Comparison of ENCODE assay signal across 12 cellular contexts in genomic region chr6:33696076-33696475, GRCh38. TPM values are rescaled to one million over a fixed set of nuclear protein-coding genes. Genes with fewer than 3 reads are reported as not detected.
DNase-seq lines count a peak whose midpoint lies in the region; ATAC-seq, FAIRE-seq and TF ChIP-seq lines count a peak whose summit lies in the region.
"Had no signal": no experiment of that assay in that cellular context is flagged by ENCODE, and none has a peak within 500 bp of the region (broad histone marks: within the 10 kb centered on the region; RNA-seq: fewer than 3 reads in every experiment).

No MANE protein-coding gene starts in this region.

- no peak overlapping the region for H3K4me3 ChIP-seq in endothelial cell of umbilical vein (replicated peaks in 1 of 3; ENCODE audit: insufficient read depth in 1 of 3, low read depth in 1 of 3, low read length in 3 of 3)
- no peak overlapping the region for H3K4me3 ChIP-seq in skin epidermis

- H3K4me1 ChIP-seq in endothelial cell of umbilical vein (ENCODE audit: control insufficient read depth, extremely low read depth, insufficient read depth, low read length), result peaks cover 76% of the 10 kb centered on the region

- peak; percentile 50 for DNase-seq in NCI-H82 (lab: John Stamatoyannopoulos, UW)
- no peak for DNase-seq in NCI-H82 treated with DMSO at 0.1 percent for 48 hours (lab: John Stamatoyannopoulos, UW; ENCODE audit: unreplicated experiment)
- DNase-seq in endothelial cell of umbilical vein (ENCODE audit: low read depth, low spot score), result no peak
- DNase-seq in NCI-H187 treated with DMSO at 0.1 percent for 48 hours (lab: John Stamatoyannopoulos, UW), result no peak
- no peak for DNase-seq in stimulated activated CD4-positive, alpha-beta T cell treated with anti-CD3 and anti-CD28 coated beads, Interleukin-2, amount 100 ng/mL, for 48 hours
- DNase-seq: NCI-H2029; stimulated activated CD4-positive, alpha-beta T cell treated with anti-CD3 and anti-CD28 coated beads, Interleukin-1b, Interleukin-23, amount 100 ng/mL, for 48 hours had no signal

- CTCF ChIA-PET in endothelial cell of umbilical vein (lab: Charles Lee), result interaction anchor here (5.9 kb wide), 1 partner anchor 106 kb away, joined by 47 read pairs; no protein-coding TSS in a partner anchor

- peaks cover 0 to 9% of the 10 kb centered on the region in 2 experiments for H3K36me3 ChIP-seq in endothelial cell of umbilical vein (ENCODE audit: control insufficient read depth in 2 of 2, extremely low read depth in 1 of 2, insufficient read depth in 2 of 2, low read length in 2 of 2)

- no peak for FAIRE-seq in endothelial cell of umbilical vein (lab: Jason Lieb, UNC)

- H3K27ac ChIP-seq in VCaP, result peak overlapping the region; percentile 86
- peak overlapping the region; percentile 89 for H3K27ac ChIP-seq in endothelial cell of umbilical vein (ENCODE audit: insufficient read depth, low read depth, low read length)
- H3K27ac ChIP-seq in skin epidermis, result peak overlapping the region in 17 of 21 experiments; percentile 23 to 91 (median 73)

- TF ChIP-seq CTCF in VCaP (conservative IDR thresholded peaks at IDR 0.05), result no peak
- TF ChIP-seq CTCF in endothelial cell of umbilical vein (IDR thresholded peaks at IDR 0.05; ENCODE audit: extremely low read depth in 1 of 2, insufficient read depth in 1 of 2, low read depth in 1 of 2, low read length in 2 of 2), result no peak

- no peak for TF ChIP-seq POLR2A in endothelial cell of umbilical vein (IDR thresholded peaks at IDR 0.05; ENCODE audit: low read depth, low read length)

- H3K9me1 ChIP-seq in endothelial cell of umbilical vein (replicated peaks; ENCODE audit: control insufficient read depth, extremely low read depth, insufficient read depth, low read length), result no peaks in the 10 kb centered on the region

- H3K9me3 ChIP-seq in endothelial cell of umbilical vein (replicated peaks; ENCODE audit: control insufficient read depth, insufficient read depth, low read length), result no peaks in the 10 kb centered on the region

- no peaks in the 10 kb centered on the region for H3K27me3 ChIP-seq in endothelial cell of umbilical vein (ENCODE audit: control insufficient read depth in 2 of 2, insufficient read depth in 2 of 2, low read length in 2 of 2)

- H2AFZ ChIP-seq in endothelial cell of umbilical vein (ENCODE audit: low read depth, low read length), result no peak overlapping the region

- H3K4me2 ChIP-seq in endothelial cell of umbilical vein (ENCODE audit: insufficient read depth, low read length), result no peak overlapping the region

- no peak for ATAC-seq in GM19397 (IDR thresholded peaks at IDR 0.05; ENCODE audit: unreplicated experiment)

- intact Hi-C loops in endothelial cell of umbilical vein (cut with micrococcal nuclease), result loop anchor here (2.0 kb wide), 1 partner anchor 23 kb away; no protein-coding TSS in a partner anchor

- POLR2A ChIA-PET in endothelial cell of umbilical vein (lab: Charles Lee), result no interaction called here

- TSS peak; percentile 76 for BruUV-seq in endothelial cell of umbilical vein (replicated peaks; lab: Mats Ljungman, UMichigan)

- no peak overlapping the region for H3K9ac ChIP-seq in endothelial cell of umbilical vein (replicated peaks; ENCODE audit: extremely low read depth, insufficient read depth, low read length)

- dilution Hi-C loops in endothelial cell of umbilical vein (cut with MboI; ENCODE audit: extremely low pct_ligation_motif_present, low sequenced_read_pairs), result no loop called here

- peaks cover 3% of the 10 kb centered on the region for H3K79me2 ChIP-seq in endothelial cell of umbilical vein (ENCODE audit: control insufficient read depth, insufficient read depth, low read length)

- no peaks in the 10 kb centered on the region for H4K20me1 ChIP-seq in endothelial cell of umbilical vein (replicated peaks; ENCODE audit: control insufficient read depth, extremely low read depth, insufficient read depth, low read length)

TF ChIP-seq in endothelial cell of umbilical vein, 7 proteins besides CTCF, POLR2A, EP300 and RAD21:
- no peak for TF ChIP-seq JUN (IDR thresholded peaks at IDR 0.05; ENCODE audit: borderline replicate concordance, insufficient read depth, insufficient read length, low read depth)
- no peak for TF ChIP-seq EZH2 (IDR thresholded peaks at IDR 0.05; ENCODE audit: borderline replicate concordance, low read depth, low read length, severe bottlenecking)
- TF ChIP-seq GATA2 (IDR thresholded peaks at IDR 0.05; ENCODE audit: insufficient read depth, insufficient read length, low read depth, low read length), result no peak
- TF ChIP-seq FOS (IDR thresholded peaks at IDR 0.05; ENCODE audit: borderline replicate concordance, insufficient read depth, low read length), result no peak
- TF ChIP-seq POLR2AphosphoS5 (IDR thresholded peaks at IDR 0.05; ENCODE audit: insufficient read depth, low read depth, low read length), result no peak
- TF ChIP-seq, protein P1, sequence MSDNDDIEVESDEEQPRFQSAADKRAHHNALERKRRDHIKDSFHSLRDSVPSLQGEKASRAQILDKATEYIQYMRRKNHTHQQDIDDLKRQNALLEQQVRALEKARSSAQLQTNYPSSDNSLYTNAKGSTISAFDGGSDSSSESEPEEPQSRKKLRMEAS (IDR thresholded peaks at IDR 0.05; ENCODE audit: insufficient read depth, insufficient read length), result no peak
- TF ChIP-seq MYC (IDR thresholded peaks at IDR 0.05; ENCODE audit: low read depth, low read length), result no peak

RNA-seq across cellular contexts. Expression of gene UQCC2, which starts 15.4 kb away (rescaled TPM):
- 91.5 and 95.3 TPM in 2 replicates for total RNA-seq in endothelial cell of umbilical vein
- 46.3 and 52.1 TPM in 2 replicates for polyA plus RNA-seq in endothelial cell of umbilical vein
- 52.0 and 53.8 TPM in 2 replicates for polyA plus RNA-seq in endothelial cell of umbilical vein (2011; cell fraction: cytosol; rRNA removed)
- 30.2 and 30.6 TPM in 2 replicates for polyA plus RNA-seq in endothelial cell of umbilical vein (2011; cell fraction: nucleus; rRNA removed)
- 115 and 117 TPM in 2 replicates for polyA plus RNA-seq in endothelial cell of umbilical vein (2012)
- 17.2 and 25.5 TPM in 2 replicates for polyA minus RNA-seq in endothelial cell of umbilical vein
- 35.3 TPM for polyA minus RNA-seq in endothelial cell of umbilical vein (2011; cell fraction: cytosol; rRNA and poly(A)+ RNA removed)
- 6.7 and 8.2 TPM in 2 replicates for polyA minus RNA-seq in endothelial cell of umbilical vein (2011; cell fraction: nucleus; rRNA and poly(A)+ RNA removed)

RNA-seq across cellular contexts. Expression of gene IP6K3, which starts 50.6 kb away (rescaled TPM):
- total RNA-seq in endothelial cell of umbilical vein, result not detected in 2 replicates
- not detected in 2 replicates for polyA plus RNA-seq in endothelial cell of umbilical vein
- not detected in 2 replicates for polyA plus RNA-seq in endothelial cell of umbilical vein (2011; cell fraction: cytosol; rRNA removed)
- not detected in 2 replicates for polyA plus RNA-seq in endothelial cell of umbilical vein (2011; cell fraction: nucleus; rRNA removed)
- not detected in 2 replicates for polyA plus RNA-seq in endothelial cell of umbilical vein (2012)
- not detected in 2 replicates for polyA minus RNA-seq in endothelial cell of umbilical vein
- not detected for polyA minus RNA-seq in endothelial cell of umbilical vein (2011; cell fraction: cytosol; rRNA and poly(A)+ RNA removed)
- polyA minus RNA-seq in endothelial cell of umbilical vein (2011; cell fraction: nucleus; rRNA and poly(A)+ RNA removed), result not detected in 2 replicates
- total RNA-seq: temporal lobe had no signal
- polyA plus RNA-seq: neural cell had no signal
